ENCODE assay signal across 27 cellular contexts in genomic region chr10:121462955-121463354, GRCh38.
"Had no signal": no experiment of that assay in that cellular context is flagged by ENCODE, and none has a peak within 500 bp of the region (broad histone marks: within the 10 kb centered on the region; RNA-seq: fewer than 3 reads in every experiment).

No MANE protein-coding gene starts in this region.

- H3K9me3 ChIP-seq: body of pancreas, breast epithelium had no signal

- DNase-seq: activated B cell treated with CpG ODN at 0.5 μM for 24 hours; activated CD4-positive, alpha-beta memory T cell treated with anti-CD3 and anti-CD28 coated beads for 36 hours; activated CD4-positive, alpha-beta T cell treated with anti-CD3 and anti-CD28 coated beads for 4 hours; activated CD4-positive, alpha-beta T cell treated with anti-CD3 and anti-CD28 coated beads, Interleukin-2, amount 10 ng/mL, durations not matched to agents 24 days and 14 days; activated CD4-positive, alpha-beta T cell treated with anti-CD3 and anti-CD28 coated beads, Interleukin-2, amount 50 U/mL, for 1 hour; activated CD4-positive, alpha-beta T cell treated with anti-CD3 and anti-CD28 coated beads, Interleukin-2, amount 50 U/mL, for 4 hours; activated CD4-positive, CD25-positive, alpha-beta regulatory T cell treated with anti-CD3 and anti-CD28 coated beads, Interleukin-2, amount 50 U/mL, for 72 hours; activated CD8-positive, alpha-beta memory T cell treated with anti-CD3 and anti-CD28 coated beads, Interleukin-2, amount 50 U/mL, for 4 hours; activated CD8-positive, alpha-beta T cell treated with anti-CD3 and anti-CD28 coated beads for 36 hours; activated effector memory CD4-positive, alpha-beta T cell treated with anti-CD3 and anti-CD28 coated beads, Interleukin-2, amount 50 U/mL, for 16 hours; activated gamma-delta T cell treated with Interleukin-2 at 50 U/mL for 16 hours; activated naive CD4-positive, alpha-beta T cell; activated naive CD4-positive, alpha-beta T cell treated with anti-CD3 and anti-CD28 coated beads for 36 hours; activated naive CD8-positive, alpha-beta T cell treated with anti-CD3 and anti-CD28 coated beads, Interleukin-2, amount 10 ng/mL, durations not matched to agents 7 days and 5 days; activated naive CD8-positive, alpha-beta T cell treated with anti-CD3 and anti-CD28 coated beads, Interleukin-2, amount 50 U/mL, for 24 hours; activated T-cell treated with anti-CD3 and anti-CD28 coated beads for 4 hours; activated T-cell treated with anti-CD3 and anti-CD28 coated beads, Interleukin-2, amount 50 U/mL, for 1 hour; activated T-cell treated with anti-CD3 and anti-CD28 coated beads, Interleukin-2, amount 50 U/mL, for 4 hours; activated T-cell treated with anti-CD3 and anti-CD28 coated beads, Interleukin-2, amount 50 U/mL, for 72 hours; aorta; body of pancreas; brain microvascular endothelial cell; central memory CD4-positive, alpha-beta T cell; T-helper 2 cell; T-helper 9 cell had no signal

- H3K27me3 ChIP-seq: body of pancreas, brain microvascular endothelial cell, breast epithelium had no signal

- H3K27ac ChIP-seq: body of pancreas, brain microvascular endothelial cell, breast epithelium, VCaP had no signal

- H3K4me3 ChIP-seq: body of pancreas, breast epithelium had no signal

- H3K4me1 ChIP-seq: body of pancreas, breast epithelium had no signal

- H3K36me3 ChIP-seq: brain microvascular endothelial cell, breast epithelium had no signal
